18 cellular contexts compared by ENCODE assay signal in genomic region chr1:246893205-246893939, GRCh38. TPM values are rescaled to one million over a fixed set of nuclear protein-coding genes. Genes with fewer than 3 reads are reported as not detected.
DNase-seq lines count a peak whose midpoint lies in the region; ATAC-seq and TF ChIP-seq lines count a peak whose summit lies in the region.
"Had no signal": no experiment of that assay in that cellular context is flagged by ENCODE, and none has a peak within 500 bp of the region (broad histone marks: within the 10 kb centered on the region; RNA-seq: fewer than 3 reads in every experiment).

No MANE protein-coding gene starts in this region.

- H3K4me1 Mint-ChIP-seq in CD4-positive, alpha-beta memory T cell = peaks cover 0 to 2% (median 0%) of the 10 kb centered on the region in 4 donors
- H3K4me1 Mint-ChIP-seq in Calu3 (ENCODE audit: low read depth, unreplicated experiment) = no peaks in the 10 kb centered on the region
- H3K4me1 Mint-ChIP-seq: GM23338, IgD-negative memory B cell had no signal

- no peaks in the 10 kb centered on the region for H3K4me1 ChIP-seq in CD4-positive, alpha-beta memory T cell (ENCODE audit: insufficient read depth, low read length)
- H3K4me1 ChIP-seq: adrenal gland, BLaER1 had no signal

- no peak for DNase-seq in CD4-positive, alpha-beta memory T cell
- peak; percentile 22 for DNase-seq in GM13977 (ENCODE audit: low spot score)
- DNase-seq in brain microvascular endothelial cell = no peak
- no peak for DNase-seq in Calu3
- DNase-seq in NCI-H526 (lab: John Stamatoyannopoulos, UW) = no peak
- no peak for DNase-seq in cortex of kidney (lab: John Stamatoyannopoulos, UW)
- DNase-seq: activated CD4-positive, alpha-beta T cell treated with anti-CD3 and anti-CD28 coated beads, Interleukin-2, amount 50 U/mL, for 1 hour; adrenal gland; hippocampal formation; NCI-H1417 had no signal

- peak; percentile 77 for ATAC-seq in GM21786 (IDR thresholded peaks at IDR 0.05; ENCODE audit: unreplicated experiment)
- ATAC-seq in HG03575 (IDR thresholded peaks at IDR 0.05; ENCODE audit: extremely low read depth, insufficient number of reproducible peaks, low FRiP score, unreplicated experiment) = peak; percentile 61
- ATAC-seq: GM23338, Panc1, sciatic nerve had no signal

- intact Hi-C loops in CD4-positive, alpha-beta memory T cell (cut with micrococcal nuclease) = no loop called here
- intact Hi-C loops in Calu3 (cut with micrococcal nuclease; ENCODE audit: unreplicated experiment) = no loop called here

- BruUV-seq in Calu3 (replicated peaks; lab: Mats Ljungman, UMichigan) = no TSS peak

- in situ Hi-C loops in GM13977 (cut with MboI; ENCODE audit: low pct_unique_long_range_greater_than_20kb, low sequenced_read_pairs, unreplicated experiment) (no loop called here), brain microvascular endothelial cell (cut with HindIII; ENCODE audit: low pct_ligation_motif_present, low sequenced_read_pairs) (no loop called here)

- no peaks in the 10 kb centered on the region for H3K9me3 Mint-ChIP-seq in CD4-positive, alpha-beta memory T cell
- no peaks in the 10 kb centered on the region for H3K9me3 Mint-ChIP-seq in Calu3 (ENCODE audit: low read depth, unreplicated experiment)
- H3K9me3 Mint-ChIP-seq: GM23338; IgD-negative memory B cell; stimulated activated naive CD8-positive, alpha-beta T cell treated with anti-CD3 and anti-CD28 coated beads, Interleukin-15, Interleukin-2, amounts not matched to agents 100 ng/mL and 50 ng/mL, for 24 hours had no signal

- H3K4me3 ChIP-seq in CD4-positive, alpha-beta memory T cell (ENCODE audit: low read length in 2 of 2) = no peak overlapping the region
- H3K4me3 ChIP-seq in brain microvascular endothelial cell (ENCODE audit: low read depth, low read length) = no peak overlapping the region
- H3K4me3 ChIP-seq: adrenal gland, BLaER1, GM23338 had no signal

- no peaks in the 10 kb centered on the region for H3K27me3 ChIP-seq in CD4-positive, alpha-beta memory T cell (ENCODE audit: insufficient read depth, low read length)
- H3K27me3 ChIP-seq in brain microvascular endothelial cell (replicated peaks) = no peaks in the 10 kb centered on the region
- H3K27me3 ChIP-seq: adrenal gland, BLaER1 had no signal

- H3K4me3 Mint-ChIP-seq in CD4-positive, alpha-beta memory T cell = no peak overlapping the region
- no peak overlapping the region for H3K4me3 Mint-ChIP-seq in Calu3 (ENCODE audit: low read depth, unreplicated experiment)
- H3K4me3 Mint-ChIP-seq: GM23338; IgD-negative memory B cell; stimulated activated naive CD8-positive, alpha-beta T cell treated with anti-CD3 and anti-CD28 coated beads, Interleukin-15, Interleukin-2, amounts not matched to agents 100 ng/mL and 50 ng/mL, for 24 hours had no signal

- no peak for TF ChIP-seq CTCF in GM13977 (IDR thresholded peaks at IDR 0.05; ENCODE audit: extremely low read depth, insufficient read depth, missing control alignments)
- TF ChIP-seq CTCF in brain microvascular endothelial cell (IDR thresholded peaks at IDR 0.05; ENCODE audit: low read depth, low read length, missing control alignments) = no peak
- TF ChIP-seq CTCF in Calu3 (IDR thresholded peaks at IDR 0.05; ENCODE audit: unreplicated experiment) = no peak

- POLR2A ChIA-PET in CD4-positive, alpha-beta memory T cell (lab: Charles Lee; ENCODE audit: partially characterized antibody) = no interaction called here

- H3K9me3 ChIP-seq in CD4-positive, alpha-beta memory T cell (ENCODE audit: control insufficient read depth in 1 of 2, low read length in 2 of 2) = no peaks in the 10 kb centered on the region
- H3K9me3 ChIP-seq: adrenal gland, BLaER1 had no signal

- CTCF ChIA-PET in CD4-positive, alpha-beta memory T cell (lab: Charles Lee; ENCODE audit: partially characterized antibody) = no interaction called here
- CTCF ChIA-PET in Calu3 (lab: Charles Lee) = interaction anchor here (0.6 kb wide), 1 partner anchor 107 kb away, joined by 3 read pairs; no protein-coding TSS in a partner anchor

- H3K36me3 Mint-ChIP-seq in CD4-positive, alpha-beta memory T cell = peaks cover 66 to 72% of the 10 kb centered on the region in 2 donors
- H3K36me3 Mint-ChIP-seq in Calu3 (ENCODE audit: insufficient read depth, unreplicated experiment) = peaks cover 58% of the 10 kb centered on the region

- H3K27ac Mint-ChIP-seq in CD4-positive, alpha-beta memory T cell = peak overlapping the region in 5 of 7 donors; percentile 29 to 80 (median 57)
- H3K27ac Mint-ChIP-seq in Calu3 (ENCODE audit: unreplicated experiment) = no peak overlapping the region
- H3K27ac Mint-ChIP-seq: GM23338; stimulated activated naive CD8-positive, alpha-beta T cell treated with anti-CD3 and anti-CD28 coated beads, Interleukin-15, Interleukin-2, amounts not matched to agents 100 ng/mL and 50 ng/mL, for 24 hours had no signal

- H3K36me3 ChIP-seq in CD4-positive, alpha-beta memory T cell (ENCODE audit: insufficient read depth, low read length) = peaks cover 53% of the 10 kb centered on the region
- H3K36me3 ChIP-seq in brain microvascular endothelial cell (replicated peaks) = peaks cover 62% of the 10 kb centered on the region

- H3K27ac ChIP-seq in CD4-positive, alpha-beta memory T cell (ENCODE audit: low read depth, low read length) = no peak overlapping the region
- no peak overlapping the region for H3K27ac ChIP-seq in brain microvascular endothelial cell
- H3K27ac ChIP-seq: adrenal gland, BLaER1 had no signal

- no peaks in the 10 kb centered on the region for H3K27me3 Mint-ChIP-seq in CD4-positive, alpha-beta memory T cell
- no peaks in the 10 kb centered on the region for H3K27me3 Mint-ChIP-seq in Calu3 (ENCODE audit: unreplicated experiment)
- H3K27me3 Mint-ChIP-seq: IgD-negative memory B cell; stimulated activated naive CD8-positive, alpha-beta T cell treated with anti-CD3 and anti-CD28 coated beads, Interleukin-15, Interleukin-2, amounts not matched to agents 100 ng/mL and 50 ng/mL, for 24 hours had no signal

RNA-seq across cellular contexts. Expression of gene AHCTF1, which starts 38.4 kb away (rescaled TPM):
- total RNA-seq in CD4-positive, alpha-beta memory T cell = 10 to 100 TPM; 55.1 to 59.0 TPM
- polyA plus RNA-seq in CD4-positive, alpha-beta memory T cell = 10 to 100 TPM in 1 of 2 donors, 1 to 10 TPM in 1; 5.7 to 22.6 TPM
- total RNA-seq in Calu3 (2022) = 61.3 and 64.0 TPM in 2 replicates
